Comparison of ENCODE assay signal across 8 cellular contexts in genomic region chr14:80955434-80955939, GRCh38. TPM values are rescaled to one million over a fixed set of nuclear protein-coding genes. Genes with fewer than 3 reads are reported as not detected.
A peak's percentile ranks its signal among the peaks of the same experiment; 100 is the strongest.
DNase-seq lines count a peak whose midpoint lies in the region; FAIRE-seq and TF ChIP-seq lines count a peak whose summit lies in the region.

Gene TSHR, plus strand, starts transcription at chr14:80955621. Its CDS starts 60 bp downstream, at chr14:80955681.

- CTCF ChIA-PET in HEK293 (lab: Yijun Ruan, JAX) (interaction anchor here (0.6 to 5.3 kb wide), 10 partner anchors 8 to 509 kb away, joined by 3 to 41 read pairs (median 4); no protein-coding TSS in a partner anchor), RWPE1 (lab: Yijun Ruan, JAX) (interaction anchor here (0.6 to 1.0 kb wide), 5 partner anchors 16 to 610 kb away, joined by 3 to 5 read pairs (median 3); no protein-coding TSS in a partner anchor)
- CTCF ChIA-PET in activated CD4-positive, alpha-beta memory T cell treated with anti-CD3 and anti-CD28 coated beads, Interleukin-2, amount 10 ng/mL, durations not matched to agents 7 days and 5 days (lab: Charles Lee) = interaction anchor here (0.6 to 11.0 kb wide), 9 partner anchors 12 to 215 kb away, joined by 3 to 188 read pairs (median 3); no protein-coding TSS in a partner anchor

- no peak for DNase-seq in activated CD4-positive, alpha-beta memory T cell treated with anti-CD3 and anti-CD28 coated beads, Interleukin-2, amount 10 ng/mL, durations not matched to agents 7 days and 5 days
- peak in 1 of 2 donors; percentile 23 for DNase-seq in cardiac muscle cell (ENCODE audit: low read depth in 1 of 2, low spot score in 1 of 2)
- DNase-seq in prostate gland (ENCODE audit: low spot score) = no peak
- DNase-seq in NCI-H2107 treated with DMSO at 0.1 percent for 48 hours (lab: John Stamatoyannopoulos, UW; ENCODE audit: unreplicated experiment) = no peak
- DNase-seq in D721Med (ENCODE audit: insufficient read length, low spot score) = no peak
- DNase-seq in H4 (ENCODE audit: low spot score) = no peak
- DNase-seq in RWPE1 (ENCODE audit: low spot score) = no peak

- 30% methylated on average over 14 of the region's 19 CpGs for WGBS in prostate gland

- H3K27me3 ChIP-seq in cardiac muscle cell (peaks cover 29% of the 10 kb centered on the region), prostate gland (replicated peaks; ENCODE audit: insufficient read depth) (peaks cover 3% of the 10 kb centered on the region)

- H3K4me3 ChIP-seq in HEK293 (ENCODE audit: low read depth, low read length) (peak within 1 kb of the TSS; percentile 55), cardiac muscle cell (peak within 1 kb of the TSS; percentile 38), prostate gland (peak within 1 kb of the TSS; percentile 24 to 37)

- POLR2A ChIA-PET in HEK293 (lab: Yijun Ruan, JAX) (no interaction called here), RWPE1 (lab: Yijun Ruan, JAX; ENCODE audit: low non-redundant PET) (no interaction called here)
- POLR2A ChIA-PET in activated CD4-positive, alpha-beta memory T cell treated with anti-CD3 and anti-CD28 coated beads, Interleukin-2, amount 10 ng/mL, durations not matched to agents 7 days and 5 days (lab: Charles Lee) = interaction anchor here (0.7 to 4.1 kb wide), 7 partner anchors 13 to 263 kb away, joined by 3 to 22 read pairs (median 8); no protein-coding TSS in a partner anchor

- H3K4me1 ChIP-seq in HEK293 (ENCODE audit: control insufficient read depth, insufficient read depth, low read length) (no peaks in the 10 kb centered on the region), cardiac muscle cell (ENCODE audit: low read depth) (no peaks in the 10 kb centered on the region), prostate gland (replicated peaks) (no peaks in the 10 kb centered on the region)

- peak within 1 kb of the TSS; percentile 78 for H3K4me3 Mint-ChIP-seq in activated CD4-positive, alpha-beta memory T cell treated with anti-CD3 and anti-CD28 coated beads, Interleukin-2, amount 10 ng/mL, durations not matched to agents 7 days and 5 days

- peaks cover 16% of the 10 kb centered on the region for H3K27me3 Mint-ChIP-seq in activated CD4-positive, alpha-beta memory T cell treated with anti-CD3 and anti-CD28 coated beads, Interleukin-2, amount 10 ng/mL, durations not matched to agents 7 days and 5 days

- H3K36me3 ChIP-seq in HEK293 (ENCODE audit: control insufficient read depth in 2 of 2, insufficient read depth in 1 of 2, low read length in 2 of 2) (no peaks in the 10 kb centered on the region), cardiac muscle cell (no peaks in the 10 kb centered on the region), prostate gland (no peaks in the 10 kb centered on the region)

- no peak for TF ChIP-seq POLR2A in prostate gland (IDR thresholded peaks at IDR 0.05)

- no peak within 1 kb of the TSS; the same call in 1 of the 2 replicates for H3K27ac ChIP-seq in HEK293 (ENCODE audit: extremely low read depth, low read depth, low read length)
- H3K27ac ChIP-seq in cardiac muscle cell = no peak within 1 kb of the TSS
- H3K27ac ChIP-seq in prostate gland = no peak within 1 kb of the TSS
- H3K27ac ChIP-seq in RWPE1 = no peak within 1 kb of the TSS

- peaks cover 57% of the 10 kb centered on the region for H3K4me1 Mint-ChIP-seq in activated CD4-positive, alpha-beta memory T cell treated with anti-CD3 and anti-CD28 coated beads, Interleukin-2, amount 10 ng/mL, durations not matched to agents 7 days and 5 days

- no peak for FAIRE-seq in D721Med (lab: Jason Lieb, UNC)

- H3K9me3 ChIP-seq in HEK293 (ENCODE audit: control insufficient read depth, insufficient read depth, low read depth, low read length) = no peaks in the 10 kb centered on the region
- H3K9me3 ChIP-seq in cardiac muscle cell (ENCODE audit: low read depth) = no peaks in the 10 kb centered on the region
- no peaks in the 10 kb centered on the region for H3K9me3 ChIP-seq in prostate gland

- no peak for TF ChIP-seq CTCF in HEK293 (tag by site-specific recombination; IDR thresholded peaks at IDR 0.05)
- no peak for TF ChIP-seq CTCF in cardiac muscle cell (IDR thresholded peaks at IDR 0.05; ENCODE audit: low read depth, low read length)
- TF ChIP-seq CTCF in prostate gland (IDR thresholded peaks at IDR 0.05) = no peak
- no peak for TF ChIP-seq CTCF in D721Med (IDR thresholded peaks at IDR 0.05; ENCODE audit: insufficient read depth, missing control alignments)
- TF ChIP-seq CTCF in RWPE1 (conservative IDR thresholded peaks at IDR 0.05; ENCODE audit: low read depth) = no peak

- intact Hi-C loops in prostate gland (cut with DNase I) = loop anchor here (10.0 kb wide), 1 partner anchor 219 kb away; no protein-coding TSS in a partner anchor

- H3K27ac Mint-ChIP-seq in activated CD4-positive, alpha-beta memory T cell treated with anti-CD3 and anti-CD28 coated beads, Interleukin-2, amount 10 ng/mL, durations not matched to agents 7 days and 5 days = peak within 1 kb of the TSS; percentile 37

- H3K36me3 Mint-ChIP-seq in activated CD4-positive, alpha-beta memory T cell treated with anti-CD3 and anti-CD28 coated beads, Interleukin-2, amount 10 ng/mL, durations not matched to agents 7 days and 5 days (ENCODE audit: low read depth) = peaks cover 9% of the 10 kb centered on the region

- peaks cover 2% of the 10 kb centered on the region for H3K9me3 Mint-ChIP-seq in activated CD4-positive, alpha-beta memory T cell treated with anti-CD3 and anti-CD28 coated beads, Interleukin-2, amount 10 ng/mL, durations not matched to agents 7 days and 5 days

TF ChIP-seq in HEK293, 187 proteins besides CTCF, POLR2A, EP300 and RAD21:
- no peak for TF ChIP-seq BCL11A (tag by site-specific recombination; IDR thresholded peaks at IDR 0.05; ENCODE audit: low read depth)
- TF ChIP-seq YY2 (tag by site-specific recombination; IDR thresholded peaks at IDR 0.05) = no peak
- no peak for TF ChIP-seq ZBTB44 (tag by site-specific recombination; IDR thresholded peaks at IDR 0.05)
- no peak for TF ChIP-seq ZNF341 (tag by site-specific recombination; IDR thresholded peaks at IDR 0.05; ENCODE audit: low read depth)
- no peak for TF ChIP-seq ZNF843 (tag by site-specific recombination; IDR thresholded peaks at IDR 0.05)
- TF ChIP-seq OSR2 (tag by site-specific recombination; IDR thresholded peaks at IDR 0.05) = no peak
- no peak for TF ChIP-seq ZNF248 (tag by site-specific recombination; IDR thresholded peaks at IDR 0.05)
- TF ChIP-seq ZNF280D (tag by site-specific recombination; IDR thresholded peaks at IDR 0.05) = no peak
- TF ChIP-seq ZNF175 (tag by site-specific recombination; IDR thresholded peaks at IDR 0.05) = no peak
- TF ChIP-seq ZNF16 (tag by site-specific recombination; IDR thresholded peaks at IDR 0.05; ENCODE audit: low read depth) = no peak

RNA-seq across cellular contexts. Expression of gene TSHR, which starts in this region (rescaled TPM):
- 1 to 10 TPM in 1 of 2 experiments, under 1 TPM in 1; 0.70 to 1.6 TPM for total RNA-seq in activated CD4-positive, alpha-beta memory T cell treated with anti-CD3 and anti-CD28 coated beads, Interleukin-2, amount 10 ng/mL, durations not matched to agents 7 days and 5 days
- total RNA-seq in cardiac muscle cell (0.32 and 1.2 TPM in 2 replicates), prostate gland (under 1 TPM; 0.23 to 0.36 TPM)
- polyA plus RNA-seq in cardiac muscle cell = 0.38 and 3.7 TPM in 2 replicates
- not detected in 2 replicates for total RNA-seq in H4 (2014; rRNA removed; shearing (Covaris generic))
